Comparison of ENCODE assay signal across 1 cellular context in genomic region chr17:5680766-5681165, GRCh38.
TF ChIP-seq lines count a peak whose summit lies in the region.

No MANE protein-coding gene starts in this region.

TF ChIP-seq in WTC11, 78 proteins besides CTCF, POLR2A, EP300 and RAD21 (continued from another document):
- no peak for TF ChIP-seq ZNF425 (CRISPR knock-in tag; conservative IDR thresholded peaks at IDR 0.05)
- no peak for TF ChIP-seq ZNF219 (CRISPR knock-in tag; IDR thresholded peaks at IDR 0.05; ENCODE audit: borderline replicate concordance)
- TF ChIP-seq ZNF671 (CRISPR knock-in tag; IDR thresholded peaks at IDR 0.05) = no peak
- no peak for TF ChIP-seq SOX15 (CRISPR knock-in tag; IDR thresholded peaks at IDR 0.05)
